9 cellular contexts compared by ENCODE assay signal in the genomic region with DNA sequence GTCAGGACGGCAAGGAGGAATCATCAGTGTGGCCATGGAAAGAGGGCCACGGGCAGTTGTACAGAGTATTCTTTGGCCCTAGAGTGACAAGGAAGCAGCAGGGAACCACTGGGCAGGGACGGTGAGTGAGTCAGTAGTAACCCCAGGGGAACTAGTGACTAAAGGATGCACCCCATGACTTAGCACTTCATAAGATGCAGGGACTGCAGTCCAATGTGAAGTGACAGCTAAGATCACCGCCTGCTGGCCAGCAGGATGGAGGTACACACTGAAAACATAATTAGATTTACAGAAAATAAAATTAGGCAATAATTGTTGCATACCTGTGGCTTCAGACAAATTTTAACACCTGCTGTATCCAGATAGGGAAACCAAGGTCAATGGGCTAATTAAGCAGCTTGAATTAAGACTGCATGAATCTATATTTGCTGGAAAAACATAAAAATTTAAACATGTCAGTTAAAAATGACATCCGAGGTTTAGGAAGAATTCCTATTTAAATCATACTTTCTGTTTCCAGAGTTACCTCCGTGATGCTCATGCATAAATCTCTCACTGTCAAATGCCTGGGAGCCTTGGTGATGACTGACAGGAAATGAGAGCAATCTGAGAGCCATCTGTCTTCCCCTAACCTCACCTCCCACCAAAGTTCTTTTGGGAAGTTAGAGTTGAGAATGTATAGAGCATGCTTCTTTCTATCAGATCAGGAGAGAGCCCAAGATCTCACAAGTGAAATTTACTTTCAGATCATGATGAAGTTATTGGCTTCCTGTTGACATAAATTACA. TPM values are rescaled to one million over a fixed set of nuclear protein-coding genes. Genes with fewer than 3 reads are reported as not detected.
A peak's percentile ranks its signal among the peaks of the same experiment; 100 is the strongest.
DNase-seq lines count a peak whose midpoint lies in the region; ATAC-seq and TF ChIP-seq lines count a peak whose summit lies in the region.
"Had no signal": no experiment of that assay in that cellular context is flagged by ENCODE, and none has a peak within 500 bp of the region (broad histone marks: within the 10 kb centered on the region; RNA-seq: fewer than 3 reads in every experiment).

No MANE protein-coding gene starts in this region.

- H3K36me3 Mint-ChIP-seq in effector memory CD8-positive, alpha-beta T cell (ENCODE audit: insufficient read depth) = no peaks in the 10 kb centered on the region
- H3K36me3 Mint-ChIP-seq: brain had no signal

- no peaks in the 10 kb centered on the region for H3K9me3 Mint-ChIP-seq in effector memory CD8-positive, alpha-beta T cell

- peaks cover 24 to 39% of the 10 kb centered on the region in 2 donors for H3K27me3 Mint-ChIP-seq in effector memory CD8-positive, alpha-beta T cell

- peak; percentile 84 for ATAC-seq in GM19043 (IDR thresholded peaks at IDR 0.05; ENCODE audit: low read depth, unreplicated experiment)
- ATAC-seq in effector memory CD8-positive, alpha-beta T cell (replicated peaks) = no peak

- H3K4me1 Mint-ChIP-seq in effector memory CD8-positive, alpha-beta T cell (ENCODE audit: low read depth in 2 of 2) = peaks cover 0 to 5% of the 10 kb centered on the region in 2 donors
- H3K4me1 Mint-ChIP-seq: brain had no signal

- peak; percentile 27 for TF ChIP-seq CTCF in cardiac fibroblast (IDR thresholded peaks at IDR 0.05; ENCODE audit: low read depth, low read length)

- H3K27ac Mint-ChIP-seq in effector memory CD8-positive, alpha-beta T cell = no peak overlapping the region

- DNase-seq in AG08395 (ENCODE audit: low spot score) (peak; percentile 83), HT-29 (ENCODE audit: low spot score) (peak; percentile 5), cardiac fibroblast (ENCODE audit: low read depth in 2 of 2) (peak; percentile 17 to 73), mesenteric fat pad (ENCODE audit: low spot score) (no peak), DMS114 treated with DMSO at 0.1 percent for 48 hours (lab: John Stamatoyannopoulos, UW; ENCODE audit: unreplicated experiment) (no peak), posterior vena cava (ENCODE audit: low spot score) (no peak)
- DNase-seq in effector memory CD8-positive, alpha-beta T cell = no peak

- no peak overlapping the region for H3K4me3 Mint-ChIP-seq in effector memory CD8-positive, alpha-beta T cell
- H3K4me3 Mint-ChIP-seq: brain had no signal

- intact Hi-C loops in posterior vena cava (cut with DNase I) = loop anchor here in 1 of 2 donors (10.0 kb wide), 1 partner anchor 733 kb away; no protein-coding TSS in a partner anchor

- no peak overlapping the region for H3K4me3 ChIP-seq in cardiac fibroblast (replicated peaks in 1 of 2; ENCODE audit: low read depth in 2 of 2, low read length in 2 of 2)

RNA-seq across cellular contexts. Expression of gene DCLK3, which starts 56.5 kb away (rescaled TPM):
- total RNA-seq in HT-29 (2014; rRNA removed; shearing (Covaris generic)) = not detected in 2 replicates
- total RNA-seq in mesenteric fat pad (0.16 TPM), posterior vena cava (under 1 TPM in 1 of 2 donors, not detected in 1; 0.24 TPM)

Comparison
In these comparisons a context has a peak if more than half of its experiments do, and no peak if none do; other contexts are left out.
1. DNase-seq: peak in AG08395 (single experiment), HT-29 (single experiment) and cardiac fibroblast (2 of 2); none in mesenteric fat pad (single experiment), DMS114 treated with DMSO at 0.1 percent for 48 hours (single experiment), effector memory CD8-positive, alpha-beta T cell (0 of 3) and posterior vena cava (single experiment).